Comparison of ENCODE assay signal across 18 cellular contexts in genomic region chr6:127471379-127472255, GRCh38. TPM values are rescaled to one million over a fixed set of nuclear protein-coding genes. Genes with fewer than 3 reads are reported as not detected.
DNase-seq lines count a peak whose midpoint lies in the region; ATAC-seq and TF ChIP-seq lines count a peak whose summit lies in the region.
"Had no signal": no experiment of that assay in that cellular context is flagged by ENCODE, and none has a peak within 500 bp of the region (broad histone marks: within the 10 kb centered on the region; RNA-seq: fewer than 3 reads in every experiment).

No MANE protein-coding gene starts in this region.

- TF ChIP-seq CTCF in IMR-90 (conservative IDR thresholded peaks at IDR 0.05; ENCODE audit: low read depth, low read length) (no peak), natural killer cell (IDR thresholded peaks at IDR 0.05) (no peak)

- H3K23ac ChIP-seq in IMR-90 (ENCODE audit: low read depth, low read length): no peak overlapping the region

- H3K36me3 ChIP-seq in IMR-90 (ENCODE audit: control insufficient read depth, insufficient read depth, low read length): no peaks in the 10 kb centered on the region
- H3K36me3 ChIP-seq in skeletal muscle satellite cell (ENCODE audit: insufficient read depth, low read length): peaks cover 5% of the 10 kb centered on the region

- no peak overlapping the region for H4K5ac ChIP-seq in IMR-90 (ENCODE audit: low read depth, low read length)

- peaks cover 24% of the 10 kb centered on the region for H3K36me3 Mint-ChIP-seq in T-helper 2 cell treated with Interferon-gamma antibody and Interleukin-4, amounts not matched to agents 5 μg/mL and 100 μg/mL, for 36 hours (ENCODE audit: low read depth)
- H3K36me3 Mint-ChIP-seq in natural killer cell: no peaks in the 10 kb centered on the region

- BruUV-seq in IMR-90 (replicated peaks; lab: Mats Ljungman, UMichigan): no TSS peak

- POLR2A ChIA-PET in IMR-90 (lab: Charles Lee; ENCODE audit: unreplicated experiment): no interaction called here

- H2BK20ac ChIP-seq in IMR-90 (ENCODE audit: low read depth, low read length): 0 out of 2 replicates have a peak overlapping the region, but pooled peaks have one; percentile 31

- peaks cover 7% of the 10 kb centered on the region; the same call in 1 of the 2 replicates for H3K9me1 ChIP-seq in IMR-90 (ENCODE audit: insufficient read depth, low read length)

- no peak overlapping the region; the same call in 1 of the 2 replicates for H3K56ac ChIP-seq in IMR-90 (ENCODE audit: extremely low read depth, insufficient read depth, low read length)

- H3K4me3 Mint-ChIP-seq in T-helper 2 cell treated with Interferon-gamma antibody and Interleukin-4, amounts not matched to agents 5 μg/mL and 100 μg/mL, for 36 hours: no peak overlapping the region
- no peak overlapping the region for H3K4me3 Mint-ChIP-seq in natural killer cell
- H3K4me3 Mint-ChIP-seq: CD4-positive, alpha-beta T cell had no signal

- no peak overlapping the region for H4K91ac ChIP-seq in IMR-90 (ENCODE audit: insufficient read depth, low read depth, low read length)

- H3K79me1 ChIP-seq in IMR-90 (ENCODE audit: low read depth in 1 of 2, low read length in 2 of 2): no peaks in the 10 kb centered on the region

- H3K4me2 ChIP-seq in IMR-90 (ENCODE audit: low read depth, low read length) (peak overlapping the region; percentile 64; the same call in 1 of the 2 replicates), skeletal muscle satellite cell (ENCODE audit: low read length) (peak overlapping the region; percentile 22)
- H3K4me2 ChIP-seq: A549 had no signal

- H3K9me3 Mint-ChIP-seq in T-helper 2 cell treated with Interferon-gamma antibody and Interleukin-4, amounts not matched to agents 5 μg/mL and 100 μg/mL, for 36 hours: no peaks in the 10 kb centered on the region
- H3K9me3 Mint-ChIP-seq in natural killer cell: no peaks in the 10 kb centered on the region
- H3K9me3 Mint-ChIP-seq: CD4-positive, alpha-beta T cell had no signal

- DNase-seq in T-helper 2 cell treated with Interferon-gamma antibody and Interleukin-4, amounts not matched to agents 5 μg/mL and 100 μg/mL, for 36 hours (ENCODE audit: low spot score): no peak
- DNase-seq in T-helper 2 cell (no peak), IMR-90 (peak; percentile 23), astrocyte of the hippocampus (ENCODE audit: low read depth, low spot score) (peak; percentile 11), NCI-H146 treated with DMSO at 0.1 percent for 48 hours (lab: John Stamatoyannopoulos, UW; ENCODE audit: unreplicated experiment) (no peak), natural killer cell (no peak)
- DNase-seq in activated naive CD4-positive, alpha-beta T cell treated with Interleukin-2 at 50 U/mL for 16 hours: no peak
- DNase-seq: activated CD4-positive, alpha-beta T cell treated with anti-CD3 and anti-CD28 coated beads for 1 hour; activated effector memory CD4-positive, alpha-beta T cell treated with Interleukin-2 at 50 U/mL for 16 hours; amygdala; CD4-positive, alpha-beta T cell; cerebellar nuclear complex; GOT3; NCI-H1694; SHP77; T-helper 9 cell had no signal

- TF ChIP-seq POLR2A in IMR-90 (IDR thresholded peaks at IDR 0.05; ENCODE audit: low read depth, low read length): no peak

- peaks cover 4% of the 10 kb centered on the region for H3K4me1 Mint-ChIP-seq in T-helper 2 cell treated with Interferon-gamma antibody and Interleukin-4, amounts not matched to agents 5 μg/mL and 100 μg/mL, for 36 hours (ENCODE audit: low read depth)
- no peaks in the 10 kb centered on the region for H3K4me1 Mint-ChIP-seq in natural killer cell

- no peak overlapping the region for H3K27ac ChIP-seq in IMR-90 (ENCODE audit: insufficient read depth, low read length)
- H3K27ac ChIP-seq: A549 had no signal

- no peak overlapping the region for H2BK5ac ChIP-seq in IMR-90 (ENCODE audit: low read depth, low read length, poor library complexity, severe bottlenecking)

- H2AK5ac ChIP-seq in IMR-90 (ENCODE audit: low read depth, low read length): no peak overlapping the region

- no peaks in the 10 kb centered on the region; the same call in 1 of the 2 replicates for H4K20me1 ChIP-seq in IMR-90 (ENCODE audit: insufficient read depth, low read length)

- peak overlapping the region; percentile 15; the same call in 1 of the 2 replicates for H3K4ac ChIP-seq in IMR-90 (ENCODE audit: low read depth, low read length)

- H3K27ac Mint-ChIP-seq in T-helper 2 cell treated with Interferon-gamma antibody and Interleukin-4, amounts not matched to agents 5 μg/mL and 100 μg/mL, for 36 hours: peak overlapping the region; percentile 16
- H3K27ac Mint-ChIP-seq in natural killer cell: no peak overlapping the region
- H3K27ac Mint-ChIP-seq: CD4-positive, alpha-beta T cell had no signal

- no peak overlapping the region for H2AFZ ChIP-seq in IMR-90 (replicated peaks; ENCODE audit: low read length, poor library complexity)

- no peaks in the 10 kb centered on the region for H3K27me3 ChIP-seq in IMR-90 (ENCODE audit: control insufficient read depth, insufficient read depth, low read length)
- H3K27me3 ChIP-seq in skeletal muscle satellite cell (ENCODE audit: control insufficient read depth, insufficient read depth, low read length): no peaks in the 10 kb centered on the region

- WGBS in IMR-90 (ENCODE audit: extremely low coverage in 2 of 2, insufficient read length in 1 of 2), 2 experiments: no CpG with 5 or more reads among the region's 5 CpGs

- 0 out of 2 replicates have a peak overlapping the region, but pooled peaks have one; percentile 3 for H2BK120ac ChIP-seq in IMR-90 (ENCODE audit: low read depth, low read length)

- H3K9ac ChIP-seq in IMR-90 (ENCODE audit: low read depth, low read length) (no peak overlapping the region), skeletal muscle satellite cell (ENCODE audit: low read depth, low read length) (no peak overlapping the region)

- H3K9me3 ChIP-seq in IMR-90 (ENCODE audit: control insufficient read depth, insufficient read depth, low read length) (no peaks in the 10 kb centered on the region), skeletal muscle satellite cell (replicated peaks; ENCODE audit: low read length) (no peaks in the 10 kb centered on the region)
- H3K9me3 ChIP-seq: A549 had no signal

- no peak overlapping the region for H2AK9ac ChIP-seq in IMR-90 (replicated peaks; ENCODE audit: low read depth, low read length, poor library complexity)

- no peak overlapping the region for H2BK15ac ChIP-seq in IMR-90 (ENCODE audit: low read depth, low read length)

- no peaks in the 10 kb centered on the region for H3K27me3 Mint-ChIP-seq in T-helper 2 cell treated with Interferon-gamma antibody and Interleukin-4, amounts not matched to agents 5 μg/mL and 100 μg/mL, for 36 hours (ENCODE audit: low read depth)
- H3K27me3 Mint-ChIP-seq in natural killer cell (ENCODE audit: low read depth in 2 of 2): peaks cover 0 to 15% of the 10 kb centered on the region in 2 donors

- H4K8ac ChIP-seq in IMR-90 (ENCODE audit: low read depth in 2 of 2, low read length in 2 of 2): no peak overlapping the region

- no peak for TF ChIP-seq RAD21 in IMR-90 (IDR thresholded peaks at IDR 0.05; ENCODE audit: low read length)

- CTCF ChIA-PET in IMR-90 (lab: Yijun Ruan, JAX): interaction anchor here (1.0 kb wide), 1 partner anchor 45 kb away, joined by 3 read pairs; no protein-coding TSS in a partner anchor

- H3K4me1 ChIP-seq in IMR-90 (ENCODE audit: control insufficient read depth, insufficient read depth, low read length) (peaks cover 2% of the 10 kb centered on the region; the same call in 1 of the 2 replicates), skeletal muscle satellite cell (ENCODE audit: control insufficient read depth, insufficient read depth, low read length) (peaks cover 14% of the 10 kb centered on the region)

- H3K18ac ChIP-seq in IMR-90 (ENCODE audit: low read depth, low read length): no peak overlapping the region

- no peak overlapping the region; the same call in 1 of the 2 replicates for H3K14ac ChIP-seq in IMR-90 (replicated peaks; ENCODE audit: low read depth, low read length)

- intact Hi-C loops in IMR-90 (cut with micrococcal nuclease): no loop called here
- intact Hi-C loops in natural killer cell (cut with micrococcal nuclease): no loop called here

- in situ Hi-C loops in IMR-90 (cut with MboI; ENCODE audit: low sequenced_read_pairs): no loop called here

- ATAC-seq in IMR-90 (ENCODE audit: low read depth): peak; percentile 29; the same call in 1 of the 2 replicates
- no peak for ATAC-seq in natural killer cell
- ATAC-seq: A549 had no signal

- H3K4me3 ChIP-seq in IMR-90 (ENCODE audit: insufficient read depth, low read depth, low read length) (no peak overlapping the region), skeletal muscle satellite cell (ENCODE audit: low read length) (no peak overlapping the region)
- H3K4me3 ChIP-seq: A549 had no signal

- dilution Hi-C loops in IMR-90 (cut with HindIII; ENCODE audit: low sequenced_read_pairs, unreplicated experiment): no loop called here

TF ChIP-seq in IMR-90, 13 proteins besides CTCF, POLR2A, EP300 and RAD21:
- no peak for TF ChIP-seq MAZ (IDR thresholded peaks at IDR 0.05; ENCODE audit: borderline replicate concordance, low read depth, low read length)
- TF ChIP-seq, protein P1, sequence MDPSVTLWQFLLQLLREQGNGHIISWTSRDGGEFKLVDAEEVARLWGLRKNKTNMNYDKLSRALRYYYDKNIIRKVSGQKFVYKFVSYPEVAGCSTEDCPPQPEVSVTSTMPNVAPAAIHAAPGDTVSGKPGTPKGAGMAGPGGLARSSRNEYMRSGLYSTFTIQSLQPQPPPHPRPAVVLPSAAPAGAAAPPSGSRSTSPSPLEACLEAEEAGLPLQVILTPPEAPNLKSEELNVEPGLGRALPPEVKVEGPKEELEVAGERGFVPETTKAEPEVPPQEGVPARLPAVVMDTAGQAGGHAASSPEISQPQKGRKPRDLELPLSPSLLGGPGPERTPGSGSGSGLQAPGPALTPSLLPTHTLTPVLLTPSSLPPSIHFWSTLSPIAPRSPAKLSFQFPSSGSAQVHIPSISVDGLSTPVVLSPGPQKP (IDR thresholded peaks at IDR 0.05; ENCODE audit: borderline replicate concordance, low read depth, low read length): no peak
- TF ChIP-seq RCOR1 (IDR thresholded peaks at IDR 0.05; ENCODE audit: insufficient replicate concordance, low read length): no peak
- no peak for TF ChIP-seq CEBPB (IDR thresholded peaks at IDR 0.05; ENCODE audit: low read depth, low read length)
- no peak for TF ChIP-seq RFX5 (IDR thresholded peaks at IDR 0.05; ENCODE audit: low read depth, low read length)
- TF ChIP-seq FOS (IDR thresholded peaks at IDR 0.05; ENCODE audit: low read depth, low read length): no peak
- no peak for TF ChIP-seq MAFK (IDR thresholded peaks at IDR 0.05; ENCODE audit: low read depth, low read length)

RNA-seq across cellular contexts. Expression of gene KIAA0408, which starts 12.4 kb away (rescaled TPM):
- total RNA-seq in IMR-90 (2012; rRNA removed): 0.83 and 0.90 TPM in 2 replicates
- polyA plus RNA-seq in IMR-90 (2012; rRNA removed): 1.4 and 2.9 TPM in 2 replicates
- polyA plus RNA-seq in IMR-90 (2012; cell fraction: cytosol; rRNA removed): 0.13 and 0.19 TPM in 2 replicates
- 1.1 and 12.2 TPM in 2 replicates for polyA plus RNA-seq in IMR-90 (2012; cell fraction: nucleus; rRNA removed; ENCODE audit: low replicate concordance)
- total RNA-seq in skeletal muscle satellite cell (2012; rRNA removed): 2.0 TPM in 2 replicates
- under 1 TPM in 1 of 3 donors, not detected in 2; 0.58 TPM for total RNA-seq in natural killer cell

Comparison
In these comparisons a context has a peak if more than half of its experiments do, and no peak if none do; other contexts are left out.
1. DNase-seq: peak in IMR-90 (single experiment) and astrocyte of the hippocampus (single experiment); none in T-helper 2 cell treated with Interferon-gamma antibody and Interleukin-4, amounts not matched to agents 5 μg/mL and 100 μg/mL, for 36 hours (single experiment), T-helper 2 cell (0 of 5), NCI-H146 treated with DMSO at 0.1 percent for 48 hours (single experiment), natural killer cell (single experiment) and activated naive CD4-positive, alpha-beta T cell treated with Interleukin-2 at 50 U/mL for 16 hours (single experiment).